ENCODE assay signal across 10 cellular contexts in the genomic region with DNA sequence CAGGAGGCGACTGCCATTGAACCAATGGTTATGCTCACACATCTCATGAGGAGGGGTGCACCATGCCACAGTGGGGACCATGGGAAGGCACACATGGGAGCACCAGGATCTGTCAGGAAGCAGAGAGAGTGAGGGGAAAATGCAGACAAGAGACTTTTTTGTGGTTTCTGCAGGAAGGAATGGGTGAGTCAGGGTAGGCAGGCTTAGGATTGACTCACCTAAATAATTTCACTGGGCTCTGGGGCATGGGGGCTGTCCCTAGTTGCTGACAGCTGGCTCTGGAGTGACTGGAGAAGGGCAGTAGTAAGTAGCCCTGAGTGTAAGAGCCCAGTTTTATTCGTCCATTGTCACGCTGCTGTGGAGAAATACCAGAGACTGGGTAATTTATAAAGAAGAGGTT.
DNase-seq lines count a peak whose midpoint lies in the region; ATAC-seq lines count a peak whose summit lies in the region.
"Had no signal": no experiment of that assay in that cellular context is flagged by ENCODE, and none has a peak within 500 bp of the region (broad histone marks: within the 10 kb centered on the region; RNA-seq: fewer than 3 reads in every experiment).

No MANE protein-coding gene starts in this region.

- peaks cover 1% of the 10 kb centered on the region for H3K27me3 ChIP-seq in skeletal muscle satellite cell (ENCODE audit: control insufficient read depth, insufficient read depth, low read length)

- no peaks in the 10 kb centered on the region for H3K9me3 ChIP-seq in skeletal muscle satellite cell (replicated peaks; ENCODE audit: low read length)

- no peaks in the 10 kb centered on the region for H3K36me3 ChIP-seq in skeletal muscle satellite cell (ENCODE audit: insufficient read depth, low read length)

- no peak overlapping the region for H3K4me3 ChIP-seq in skeletal muscle satellite cell (ENCODE audit: low read length)
- H3K4me3 ChIP-seq: lung had no signal

- ATAC-seq in GM18870 (IDR thresholded peaks at IDR 0.05; ENCODE audit: unreplicated experiment) = no peak
- ATAC-seq in GM18867 (IDR thresholded peaks at IDR 0.05; ENCODE audit: unreplicated experiment) = no peak
- ATAC-seq in HG03439 (IDR thresholded peaks at IDR 0.05; ENCODE audit: unreplicated experiment) = no peak

- H3K4me2 ChIP-seq in skeletal muscle satellite cell (ENCODE audit: low read length) = peak overlapping the region; percentile 27

- peaks cover 13% of the 10 kb centered on the region for H3K4me1 ChIP-seq in skeletal muscle satellite cell (ENCODE audit: control insufficient read depth, insufficient read depth, low read length)

- H3K9ac ChIP-seq in skeletal muscle satellite cell (ENCODE audit: low read depth, low read length) = no peak overlapping the region

- DNase-seq in EL (peak; percentile 89), NCI-H226 (peak; percentile 63), dermis blood vessel endothelial cell (peak; percentile 67), CD1c-positive myeloid dendritic cell (ENCODE audit: extremely low spot score) (no peak)
- DNase-seq: NCI-H446 had no signal
